8 cellular contexts compared by ENCODE assay signal in genomic region chr19:42325896-42326771, GRCh38. TPM values are rescaled to one million over a fixed set of nuclear protein-coding genes. Genes with fewer than 3 reads are reported as not detected.
A peak's percentile ranks its signal among the peaks of the same experiment; 100 is the strongest.
DNase-seq lines count a peak whose midpoint lies in the region; ATAC-seq and TF ChIP-seq lines count a peak whose summit lies in the region.

No MANE protein-coding gene starts in this region.

- H3K9me3 Mint-ChIP-seq in natural killer cell treated with Interleukin-12 subunit alpha and Interleukin-12 subunit beta and Interleukin-15 and Interleukin-18, amount 100 ng/mL, for 72 hours, result no peaks in the 10 kb centered on the region

- H3K27ac Mint-ChIP-seq in natural killer cell treated with Interleukin-12 subunit alpha and Interleukin-12 subunit beta and Interleukin-15 and Interleukin-18, amount 100 ng/mL, for 72 hours, result peak overlapping the region; percentile 73 to 96

- peaks cover 7 to 10% of the 10 kb centered on the region in 2 donors for H3K27me3 Mint-ChIP-seq in natural killer cell treated with Interleukin-12 subunit alpha and Interleukin-12 subunit beta and Interleukin-15 and Interleukin-18, amount 100 ng/mL, for 72 hours

- no peak for TF ChIP-seq POLR2A in erythroblast (IDR thresholded peaks at IDR 0.05; ENCODE audit: low read length)

- DNase-seq in AG09309 (ENCODE audit: low read depth), result no peak
- peak; percentile 38 for DNase-seq in activated CD4-positive, CD25-positive, alpha-beta regulatory T cell treated with anti-CD3 and anti-CD28 coated beads, Interleukin-2, amount 50 U/mL, for 72 hours
- DNase-seq in erythroblast (lab: John Stamatoyannopoulos, UW), result peak; percentile 48 to 54
- no peak for DNase-seq in natural killer cell treated with Interleukin-12 subunit alpha and Interleukin-12 subunit beta and Interleukin-15 and Interleukin-18, amount 100 ng/mL, for 72 hours (ENCODE audit: low spot score)
- DNase-seq in cortex of kidney (lab: John Stamatoyannopoulos, UW), result no peak
- DNase-seq in KG1 (lab: John Stamatoyannopoulos, UW), result no peak

- ATAC-seq in GM19043 (IDR thresholded peaks at IDR 0.05; ENCODE audit: low read depth, unreplicated experiment) (peak; percentile 11), HG03469 (IDR thresholded peaks at IDR 0.05; ENCODE audit: unreplicated experiment) (peak; percentile 8)
- peak; percentile 0 to 14 for ATAC-seq in natural killer cell treated with Interleukin-12 subunit alpha and Interleukin-12 subunit beta and Interleukin-15 and Interleukin-18, amount 100 ng/mL, for 72 hours

- peaks cover 25% of the 10 kb centered on the region in 2 donors for H3K4me1 Mint-ChIP-seq in natural killer cell treated with Interleukin-12 subunit alpha and Interleukin-12 subunit beta and Interleukin-15 and Interleukin-18, amount 100 ng/mL, for 72 hours (ENCODE audit: low read depth in 2 of 2)

- peaks cover 5% of the 10 kb centered on the region for H3K36me3 Mint-ChIP-seq in natural killer cell treated with Interleukin-12 subunit alpha and Interleukin-12 subunit beta and Interleukin-15 and Interleukin-18, amount 100 ng/mL, for 72 hours

- H3K4me3 ChIP-seq in AG09309 (ENCODE audit: control insufficient read depth, low read depth, low read length), result peak overlapping the region; percentile 73

- TF ChIP-seq CTCF in AG09309 (IDR thresholded peaks at IDR 0.05; ENCODE audit: control insufficient read depth, insufficient read depth, low read depth, low read length, missing control alignments), result peak; percentile 8

- peak overlapping the region; percentile 94 for H3K4me3 Mint-ChIP-seq in natural killer cell treated with Interleukin-12 subunit alpha and Interleukin-12 subunit beta and Interleukin-15 and Interleukin-18, amount 100 ng/mL, for 72 hours

RNA-seq across cellular contexts. Expression of gene MEGF8, which starts 0.7 kb away (rescaled TPM):
- 10 to 100 TPM; 12.1 to 20.1 TPM for total RNA-seq in natural killer cell treated with Interleukin-12 subunit alpha and Interleukin-12 subunit beta and Interleukin-15 and Interleukin-18, amount 100 ng/mL, for 72 hours

RNA-seq across cellular contexts. Expression of gene TMEM145, which starts 13.0 kb away (rescaled TPM):
- total RNA-seq in natural killer cell treated with Interleukin-12 subunit alpha and Interleukin-12 subunit beta and Interleukin-15 and Interleukin-18, amount 100 ng/mL, for 72 hours, result 1 to 10 TPM; 1.4 to 1.6 TPM

RNA-seq across cellular contexts. Expression of gene PAFAH1B3, which starts 23.7 kb away (rescaled TPM):
- total RNA-seq in natural killer cell treated with Interleukin-12 subunit alpha and Interleukin-12 subunit beta and Interleukin-15 and Interleukin-18, amount 100 ng/mL, for 72 hours, result 10 to 100 TPM; 16.9 to 40.2 TPM

RNA-seq across cellular contexts. Expression of gene PRR19, which starts 24.2 kb away (rescaled TPM):
- total RNA-seq in natural killer cell treated with Interleukin-12 subunit alpha and Interleukin-12 subunit beta and Interleukin-15 and Interleukin-18, amount 100 ng/mL, for 72 hours, result 1 to 10 TPM in 1 of 2 donors, under 1 TPM in 1; 0.64 to 1.0 TPM

RNA-seq across cellular contexts. Expression of gene CIC, which starts 57.1 kb away (rescaled TPM):
- total RNA-seq in natural killer cell treated with Interleukin-12 subunit alpha and Interleukin-12 subunit beta and Interleukin-15 and Interleukin-18, amount 100 ng/mL, for 72 hours, result 100 to 1,000 TPM; 110 to 115 TPM

Comparison
In these comparisons a context has a peak if more than half of its experiments do, and no peak if none do; other contexts are left out.
1. DNase-seq: peak in activated CD4-positive, CD25-positive, alpha-beta regulatory T cell treated with anti-CD3 and anti-CD28 coated beads, Interleukin-2, amount 50 U/mL, for 72 hours (single experiment) and erythroblast (2 of 2); none in AG09309 (single experiment), natural killer cell treated with Interleukin-12 subunit alpha and Interleukin-12 subunit beta and Interleukin-15 and Interleukin-18, amount 100 ng/mL, for 72 hours (single experiment), cortex of kidney (single experiment) and KG1 (single experiment).
2. Peak in every context shown above with its lines, with median percentiles within 50 percentile points of each other: ATAC-seq.